ENCODE assay signal across 5 cellular contexts in the genomic region with DNA sequence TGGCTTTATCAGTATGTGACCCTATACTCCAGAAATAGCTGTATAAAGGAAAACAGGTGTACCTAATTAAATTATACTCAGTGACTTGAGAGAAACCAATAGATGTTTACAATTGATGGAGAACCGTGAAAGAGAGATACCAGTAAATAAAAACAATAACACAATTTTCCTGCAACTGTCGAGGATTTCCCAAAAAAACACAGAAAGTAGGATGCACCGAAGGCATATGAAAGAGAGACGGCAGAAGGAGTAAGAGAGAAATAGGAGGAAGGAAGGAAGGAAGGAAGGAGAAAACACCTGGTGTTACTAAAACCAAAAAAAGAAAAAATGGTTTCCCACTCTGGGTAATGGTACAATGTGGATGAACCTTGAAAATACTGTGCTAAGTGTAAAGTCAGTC. TPM values are rescaled to one million over a fixed set of nuclear protein-coding genes. Genes with fewer than 3 reads are reported as not detected.
"Had no signal": no experiment of that assay in that cellular context is flagged by ENCODE, and none has a peak within 500 bp of the region (broad histone marks: within the 10 kb centered on the region; RNA-seq: fewer than 3 reads in every experiment).

No MANE protein-coding gene starts in this region.

- H3K4me2 ChIP-seq: GM23338 had no signal

- DNase-seq: H9, HCEC 1CT, IMR-90 had no signal

- H3K4me1 Mint-ChIP-seq: GM23338, H9 had no signal

- ATAC-seq: GM23338 had no signal

- H3K27ac Mint-ChIP-seq: GM23338, H9 had no signal

- H3K4me3 ChIP-seq: GM23338 had no signal

- H3K4me3 Mint-ChIP-seq: GM23338, H9 had no signal

- H2AFZ ChIP-seq: GM23338 had no signal

RNA-seq across cellular contexts. Expression of a gene that starts 6.8 kb away (rescaled TPM):
- total RNA-seq: HT-29 had no signal

RNA-seq across cellular contexts. Expression of a gene that starts 53.7 kb away (rescaled TPM):
- total RNA-seq: HT-29 had no signal
